Comparison of ENCODE assay signal across 6 cellular contexts in genomic region chr15:22420340-22420739, GRCh38. TPM values are rescaled to one million over a fixed set of nuclear protein-coding genes. Genes with fewer than 3 reads are reported as not detected.
"Had no signal": no experiment of that assay in that cellular context is flagged by ENCODE, and none has a peak within 500 bp of the region (broad histone marks: within the 10 kb centered on the region; RNA-seq: fewer than 3 reads in every experiment).

No MANE protein-coding gene starts in this region.

RNA-seq across cellular contexts. Expression of gene GOLGA6L22, which starts 38.4 kb away (rescaled TPM):
- total RNA-seq: GM23248, H1, H9, HFFc6, HT1080, IMR-90 had no signal
- polyA plus RNA-seq: GM23248, H1, IMR-90 had no signal
